In genomic region chr5:139710370-139711066, GRCh38 we compare ENCODE assay signal across 1 cellular context.
TF ChIP-seq lines count a peak whose summit lies in the region.

No MANE protein-coding gene starts in this region.

TF ChIP-seq in HepG2, 621 proteins besides CTCF, POLR2A, EP300 and RAD21 (continued from another document and continues in another):
- no peak for TF ChIP-seq POGZ (CRISPR knock-in tag; IDR thresholded peaks at IDR 0.05)
- TF ChIP-seq SKIL (CRISPR knock-in tag; IDR thresholded peaks at IDR 0.05; ENCODE audit: borderline replicate concordance), result no peak
- peak; percentile 42; the same call in 1 of the 2 replicates for TF ChIP-seq ADNP (CRISPR knock-in tag; IDR thresholded peaks at IDR 0.05)
- 0 out of 2 replicates have a peak, but pooled peaks have one; percentile 18 for TF ChIP-seq NFAT5 (CRISPR knock-in tag; IDR thresholded peaks at IDR 0.05)
- TF ChIP-seq ZNF20 (CRISPR knock-in tag; IDR thresholded peaks at IDR 0.05), result no peak
- TF ChIP-seq BORCS8-MEF2B (CRISPR knock-in tag; IDR thresholded peaks at IDR 0.05), result 0 out of 2 replicates have a peak, but pooled peaks have one; percentile 37
- TF ChIP-seq KMT2A (CRISPR knock-in tag; IDR thresholded peaks at IDR 0.05), result no peak
- TF ChIP-seq, protein P1, sequence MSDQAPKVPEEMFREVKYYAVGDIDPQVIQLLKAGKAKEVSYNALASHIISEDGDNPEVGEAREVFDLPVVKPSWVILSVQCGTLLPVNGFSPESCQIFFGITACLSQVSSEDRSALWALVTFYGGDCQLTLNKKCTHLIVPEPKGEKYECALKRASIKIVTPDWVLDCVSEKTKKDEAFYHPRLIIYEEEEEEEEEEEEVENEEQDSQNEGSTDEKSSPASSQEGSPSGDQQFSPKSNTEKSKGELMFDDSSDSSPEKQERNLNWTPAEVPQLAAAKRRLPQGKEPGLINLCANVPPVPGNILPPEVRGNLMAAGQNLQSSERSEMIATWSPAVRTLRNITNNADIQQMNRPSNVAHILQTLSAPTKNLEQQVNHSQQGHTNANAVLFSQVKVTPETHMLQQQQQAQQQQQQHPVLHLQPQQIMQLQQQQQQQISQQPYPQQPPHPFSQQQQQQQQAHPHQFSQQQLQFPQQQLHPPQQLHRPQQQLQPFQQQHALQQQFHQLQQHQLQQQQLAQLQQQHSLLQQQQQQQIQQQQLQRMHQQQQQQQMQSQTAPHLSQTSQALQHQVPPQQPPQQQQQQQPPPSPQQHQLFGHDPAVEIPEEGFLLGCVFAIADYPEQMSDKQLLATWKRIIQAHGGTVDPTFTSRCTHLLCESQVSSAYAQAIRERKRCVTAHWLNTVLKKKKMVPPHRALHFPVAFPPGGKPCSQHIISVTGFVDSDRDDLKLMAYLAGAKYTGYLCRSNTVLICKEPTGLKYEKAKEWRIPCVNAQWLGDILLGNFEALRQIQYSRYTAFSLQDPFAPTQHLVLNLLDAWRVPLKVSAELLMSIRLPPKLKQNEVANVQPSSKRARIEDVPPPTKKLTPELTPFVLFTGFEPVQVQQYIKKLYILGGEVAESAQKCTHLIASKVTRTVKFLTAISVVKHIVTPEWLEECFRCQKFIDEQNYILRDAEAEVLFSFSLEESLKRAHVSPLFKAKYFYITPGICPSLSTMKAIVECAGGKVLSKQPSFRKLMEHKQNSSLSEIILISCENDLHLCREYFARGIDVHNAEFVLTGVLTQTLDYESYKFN (CRISPR knock-in tag; conservative IDR thresholded peaks at IDR 0.05), result peak; percentile 29; the same call in 1 of the 2 replicates
- no peak for TF ChIP-seq ZNF598 (CRISPR knock-in tag; IDR thresholded peaks at IDR 0.05; ENCODE audit: borderline replicate concordance)
- TF ChIP-seq ZNF572 (CRISPR knock-in tag; IDR thresholded peaks at IDR 0.05), result peak; percentile 41; the same call in 1 of the 2 replicates
- 0 out of 2 replicates have a peak, but pooled peaks have one; percentile 29 for TF ChIP-seq DPF2 (CRISPR knock-in tag; IDR thresholded peaks at IDR 0.05; ENCODE audit: borderline replicate concordance, low read depth)
- TF ChIP-seq TRIM24 (CRISPR knock-in tag; IDR thresholded peaks at IDR 0.05), result no peak
- 0 out of 2 replicates have a peak, but pooled peaks have one; percentile 54 for TF ChIP-seq ZNF160 (CRISPR knock-in tag; IDR thresholded peaks at IDR 0.05)
- no peak for TF ChIP-seq TCF12 (IDR thresholded peaks at IDR 0.05)
- TF ChIP-seq TCF12 (CRISPR knock-in tag; IDR thresholded peaks at IDR 0.05), result 0 out of 2 replicates have a peak, but pooled peaks have one; percentile 19
- no peak for TF ChIP-seq TEAD2 (CRISPR knock-in tag; IDR thresholded peaks at IDR 0.05)
- 0 out of 2 replicates have a peak, but pooled peaks have one; percentile 27 for TF ChIP-seq IRX3 (CRISPR knock-in tag; IDR thresholded peaks at IDR 0.05; ENCODE audit: borderline replicate concordance, low read depth)
- TF ChIP-seq, protein P2, sequence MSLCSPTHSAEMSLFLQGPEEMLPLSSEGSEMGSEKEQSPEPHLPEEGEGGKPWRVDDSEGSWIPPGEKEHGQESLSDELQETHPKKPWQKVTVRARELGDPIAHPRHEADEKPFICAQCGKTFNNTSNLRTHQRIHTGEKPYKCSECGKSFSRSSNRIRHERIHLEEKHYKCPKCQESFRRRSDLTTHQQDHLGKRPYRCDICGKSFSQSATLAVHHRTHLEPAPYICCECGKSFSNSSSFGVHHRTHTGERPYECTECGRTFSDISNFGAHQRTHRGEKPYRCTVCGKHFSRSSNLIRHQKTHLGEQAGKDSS (CRISPR knock-in tag; IDR thresholded peaks at IDR 0.05; ENCODE audit: borderline replicate concordance, low read depth), result no peak
- peak; percentile 99 for TF ChIP-seq ZBTB38 (CRISPR knock-in tag; IDR thresholded peaks at IDR 0.05)
- peak; percentile 34 for TF ChIP-seq IKZF4 (CRISPR knock-in tag; IDR thresholded peaks at IDR 0.05; ENCODE audit: borderline replicate concordance, low read depth, not compliant biosample characterization)
- TF ChIP-seq ZNF138 (CRISPR knock-in tag; IDR thresholded peaks at IDR 0.05; ENCODE audit: low read depth), result 0 out of 2 replicates have a peak, but pooled peaks have one; percentile 29
- TF ChIP-seq, protein P3, sequence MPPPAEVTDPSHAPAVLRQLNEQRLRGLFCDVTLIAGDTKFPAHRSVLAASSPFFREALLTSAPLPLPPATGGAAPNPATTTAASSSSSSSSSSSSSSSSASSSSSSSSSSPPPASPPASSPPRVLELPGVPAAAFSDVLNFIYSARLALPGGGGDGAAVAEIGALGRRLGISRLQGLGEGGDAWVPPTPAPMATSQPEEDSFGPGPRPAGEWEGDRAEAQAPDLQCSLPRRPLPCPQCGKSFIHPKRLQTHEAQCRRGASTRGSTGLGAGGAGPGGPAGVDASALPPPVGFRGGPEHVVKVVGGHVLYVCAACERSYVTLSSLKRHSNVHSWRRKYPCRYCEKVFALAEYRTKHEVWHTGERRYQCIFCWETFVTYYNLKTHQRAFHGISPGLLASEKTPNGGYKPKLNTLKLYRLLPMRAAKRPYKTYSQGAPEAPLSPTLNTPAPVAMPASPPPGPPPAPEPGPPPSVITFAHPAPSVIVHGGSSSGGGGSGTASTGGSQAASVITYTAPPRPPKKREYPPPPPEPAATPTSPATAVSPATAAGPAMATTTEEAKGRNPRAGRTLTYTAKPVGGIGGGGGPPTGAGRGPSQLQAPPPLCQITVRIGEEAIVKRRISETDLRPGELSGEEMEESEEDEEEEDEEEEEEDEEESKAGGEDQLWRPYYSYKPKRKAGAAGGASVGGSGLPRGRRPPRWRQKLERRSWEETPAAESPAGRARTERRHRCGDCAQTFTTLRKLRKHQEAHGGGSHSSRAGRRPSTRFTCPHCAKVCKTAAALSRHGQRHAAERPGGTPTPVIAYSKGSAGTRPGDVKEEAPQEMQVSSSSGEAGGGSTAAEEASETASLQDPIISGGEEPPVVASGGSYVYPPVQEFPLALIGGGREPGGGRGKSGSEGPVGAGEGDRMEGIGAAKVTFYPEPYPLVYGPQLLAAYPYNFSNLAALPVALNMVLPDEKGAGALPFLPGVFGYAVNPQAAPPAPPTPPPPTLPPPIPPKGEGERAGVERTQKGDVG (CRISPR knock-in tag; IDR thresholded peaks at IDR 0.05; ENCODE audit: borderline replicate concordance), result peak; percentile 75; the same call in 1 of the 2 replicates
- 0 out of 2 replicates have a peak, but pooled peaks have one; percentile 38 for TF ChIP-seq ZNF773 (CRISPR knock-in tag; IDR thresholded peaks at IDR 0.05; ENCODE audit: borderline replicate concordance)
- TF ChIP-seq ZNF567 (CRISPR knock-in tag; IDR thresholded peaks at IDR 0.05; ENCODE audit: borderline replicate concordance), result no peak
- TF ChIP-seq, protein P4, sequence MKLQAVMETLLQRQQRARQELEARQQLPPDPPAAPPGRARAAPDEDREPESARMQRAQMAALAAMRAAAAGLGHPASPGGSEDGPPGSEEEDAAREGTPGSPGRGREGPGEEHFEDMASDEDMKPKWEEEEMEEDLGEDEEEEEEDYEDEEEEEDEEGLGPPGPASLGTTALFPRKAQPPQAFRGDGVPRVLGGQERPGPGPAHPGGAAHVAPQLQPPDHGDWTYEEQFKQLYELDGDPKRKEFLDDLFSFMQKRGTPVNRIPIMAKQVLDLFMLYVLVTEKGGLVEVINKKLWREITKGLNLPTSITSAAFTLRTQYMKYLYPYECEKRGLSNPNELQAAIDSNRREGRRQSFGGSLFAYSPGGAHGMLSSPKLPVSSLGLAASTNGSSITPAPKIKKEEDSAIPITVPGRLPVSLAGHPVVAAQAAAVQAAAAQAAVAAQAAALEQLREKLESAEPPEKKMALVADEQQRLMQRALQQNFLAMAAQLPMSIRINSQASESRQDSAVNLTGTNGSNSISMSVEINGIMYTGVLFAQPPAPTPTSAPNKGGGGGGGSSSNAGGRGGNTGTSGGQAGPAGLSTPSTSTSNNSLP (IDR thresholded peaks at IDR 0.05; ENCODE audit: low read depth, low read length), result peak; percentile 49; the same call in 1 of the 2 replicates
- TF ChIP-seq NPAS2 (CRISPR knock-in tag; IDR thresholded peaks at IDR 0.05; ENCODE audit: borderline replicate concordance), result no peak
- TF ChIP-seq KAT2B (IDR thresholded peaks at IDR 0.05; ENCODE audit: borderline replicate concordance, low read depth, low read length), result no peak
- 0 out of 2 replicates have a peak, but pooled peaks have one; percentile 13 for TF ChIP-seq NCOR1 (IDR thresholded peaks at IDR 0.05; ENCODE audit: borderline replicate concordance, low read length)
- TF ChIP-seq FOXK2 (IDR thresholded peaks at IDR 0.05), result no peak
- TF ChIP-seq REPIN1 (CRISPR knock-in tag; IDR thresholded peaks at IDR 0.05; ENCODE audit: borderline replicate concordance, low read depth), result peak; percentile 75; the same call in 1 of the 2 replicates
- TF ChIP-seq, protein P5, sequence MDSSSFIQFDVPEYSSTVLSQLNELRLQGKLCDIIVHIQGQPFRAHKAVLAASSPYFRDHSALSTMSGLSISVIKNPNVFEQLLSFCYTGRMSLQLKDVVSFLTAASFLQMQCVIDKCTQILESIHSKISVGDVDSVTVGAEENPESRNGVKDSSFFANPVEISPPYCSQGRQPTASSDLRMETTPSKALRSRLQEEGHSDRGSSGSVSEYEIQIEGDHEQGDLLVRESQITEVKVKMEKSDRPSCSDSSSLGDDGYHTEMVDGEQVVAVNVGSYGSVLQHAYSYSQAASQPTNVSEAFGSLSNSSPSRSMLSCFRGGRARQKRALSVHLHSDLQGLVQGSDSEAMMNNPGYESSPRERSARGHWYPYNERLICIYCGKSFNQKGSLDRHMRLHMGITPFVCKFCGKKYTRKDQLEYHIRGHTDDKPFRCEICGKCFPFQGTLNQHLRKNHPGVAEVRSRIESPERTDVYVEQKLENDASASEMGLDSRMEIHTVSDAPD (CRISPR knock-in tag; IDR thresholded peaks at IDR 0.05), result peak; percentile 83
- TF ChIP-seq ZNF772 (CRISPR knock-in tag; IDR thresholded peaks at IDR 0.05), result no peak
- TF ChIP-seq, protein P6, sequence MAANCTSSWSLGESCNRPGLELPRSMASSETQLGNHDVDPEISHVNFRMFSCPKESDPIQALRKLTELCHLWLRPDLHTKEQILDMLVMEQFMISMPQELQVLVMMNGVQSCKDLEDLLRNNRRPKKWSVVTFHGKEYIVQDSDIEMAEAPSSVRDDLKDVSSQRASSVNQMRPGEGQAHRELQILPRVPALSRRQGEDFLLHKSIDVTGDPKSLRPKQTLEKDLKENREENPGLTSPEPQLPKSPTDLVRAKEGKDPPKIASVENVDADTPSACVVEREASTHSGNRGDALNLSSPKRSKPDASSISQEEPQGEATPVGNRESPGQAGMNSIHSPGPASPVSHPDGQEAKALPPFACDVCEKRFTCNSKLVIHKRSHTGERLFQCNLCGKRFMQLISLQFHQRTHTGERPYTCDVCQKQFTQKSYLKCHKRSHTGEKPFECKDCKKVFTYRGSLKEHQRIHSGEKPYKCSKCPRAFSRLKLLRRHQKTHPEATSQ (CRISPR knock-in tag; IDR thresholded peaks at IDR 0.05; ENCODE audit: borderline replicate concordance), result peak; percentile 52; the same call in 1 of the 2 replicates
- TF ChIP-seq, protein P7, sequence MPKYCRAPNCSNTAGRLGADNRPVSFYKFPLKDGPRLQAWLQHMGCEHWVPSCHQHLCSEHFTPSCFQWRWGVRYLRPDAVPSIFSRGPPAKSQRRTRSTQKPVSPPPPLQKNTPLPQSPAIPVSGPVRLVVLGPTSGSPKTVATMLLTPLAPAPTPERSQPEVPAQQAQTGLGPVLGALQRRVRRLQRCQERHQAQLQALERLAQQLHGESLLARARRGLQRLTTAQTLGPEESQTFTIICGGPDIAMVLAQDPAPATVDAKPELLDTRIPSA (CRISPR knock-in tag; IDR thresholded peaks at IDR 0.05; ENCODE audit: borderline replicate concordance), result 0 out of 2 replicates have a peak, but pooled peaks have one; percentile 72
- peak; percentile 79 for TF ChIP-seq HES4 (CRISPR knock-in tag; IDR thresholded peaks at IDR 0.05; ENCODE audit: borderline replicate concordance)
- no peak for TF ChIP-seq MTF1 (CRISPR knock-in tag; IDR thresholded peaks at IDR 0.05)
- no peak for TF ChIP-seq ZFP1 (CRISPR knock-in tag; IDR thresholded peaks at IDR 0.05)
- peak; percentile 59; the same call in 1 of the 2 replicates for TF ChIP-seq ZNF501 (CRISPR knock-in tag; IDR thresholded peaks at IDR 0.05)
- peak; percentile 66 for TF ChIP-seq ZFY (CRISPR knock-in tag; IDR thresholded peaks at IDR 0.05)
